ENCODE assay signal across 23 cellular contexts in the genomic region with DNA sequence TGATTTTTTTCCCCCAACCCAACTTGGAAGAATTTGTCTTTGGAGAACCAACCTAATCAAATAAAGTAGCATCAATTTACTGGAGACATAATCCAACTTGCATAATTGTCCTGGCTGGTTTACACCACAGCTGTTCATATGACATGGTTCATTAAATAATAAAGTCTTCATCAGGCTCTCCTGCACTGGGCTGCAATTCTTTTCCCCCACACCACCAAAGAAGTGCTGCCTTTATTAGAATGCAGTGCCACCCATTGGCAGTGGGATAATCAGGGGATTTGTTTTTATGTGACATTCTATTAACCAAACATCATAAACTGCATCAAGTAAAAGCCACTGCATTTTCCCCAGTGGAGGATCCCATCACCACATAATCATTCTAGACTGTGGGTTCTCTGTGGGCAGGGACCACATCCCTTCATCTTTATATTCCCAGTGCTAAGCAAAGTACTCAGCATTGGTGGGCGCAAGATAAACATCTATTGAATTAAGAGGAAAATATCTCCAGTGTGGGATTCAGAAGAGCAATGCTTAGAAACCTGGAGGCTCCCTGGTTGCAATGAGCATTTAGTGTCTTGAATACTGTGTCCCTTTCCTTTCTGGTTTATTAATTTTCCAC.
DNase-seq lines count a peak whose midpoint lies in the region; ATAC-seq and TF ChIP-seq lines count a peak whose summit lies in the region.
"Had no signal": no experiment of that assay in that cellular context is flagged by ENCODE, and none has a peak within 500 bp of the region (broad histone marks: within the 10 kb centered on the region; RNA-seq: fewer than 3 reads in every experiment).

No MANE protein-coding gene starts in this region.

- no peaks in the 10 kb centered on the region for H3K27me3 ChIP-seq in SJCRH30
- H3K27me3 ChIP-seq: SJSA1 had no signal

- H3K36me3 ChIP-seq in SJCRH30, result no peaks in the 10 kb centered on the region
- H3K36me3 ChIP-seq: SJSA1 had no signal

- 0 out of 2 replicates have a peak, but pooled peaks have one; percentile 6 for TF ChIP-seq CTCF in 22Rv1 (IDR thresholded peaks at IDR 0.05)

- H3K4me1 ChIP-seq in SJCRH30, result peaks cover 41% of the 10 kb centered on the region

- no peaks in the 10 kb centered on the region for H3K9me3 ChIP-seq in SJCRH30 (replicated peaks)
- H3K9me3 ChIP-seq: SJSA1 had no signal

- H3K4me3 ChIP-seq in SJCRH30, result no peak overlapping the region
- H3K4me3 ChIP-seq: GM23338, PC-9, SJSA1 had no signal

- DNase-seq in DMS 273 (lab: John Stamatoyannopoulos, UW; ENCODE audit: unreplicated experiment) (peak; percentile 46), NCI-H446 (lab: John Stamatoyannopoulos, UW) (peak; percentile 34 to 62), SJCRH30 (peak; percentile 71 to 87), dermis blood vessel endothelial cell (no peak), epidermal melanocyte (ENCODE audit: insufficient read length, low spot score) (no peak)
- DNase-seq: C1 segment of cervical spinal cord; CD4-positive, alpha-beta memory T cell; COR-L47; H9; NCI-H1048; NCI-H1417 treated with DMSO at 0.1 percent for 48 hours; NCI-H187 treated with DMSO at 0.1 percent for 48 hours; NCI-H526 treated with DMSO at 0.1 percent for 48 hours; NK-92 treated with Interleukin-12 subunit alpha and Interleukin-12 subunit beta, amount 100 ng/mL, for 24 hours; PC-9; T-helper 1 cell had no signal

- H3K27ac ChIP-seq in 22Rv1, result no peak overlapping the region
- H3K27ac ChIP-seq in SJCRH30, result peak overlapping the region; percentile 88
- H3K27ac ChIP-seq: HL-60, KMS-11, PC-9, SJSA1 had no signal

- ATAC-seq in activated CD4-positive, CD25-positive, alpha-beta regulatory T cell treated with anti-CD3 and anti-CD28 coated beads, Interleukin-2, amount 50 U/mL, for 24 hours, result no peak
- ATAC-seq: GM23338, Right ventricle myocardium inferior had no signal

Comparison
In these comparisons a context has a peak if more than half of its experiments do, and no peak if none do; other contexts are left out.
1. DNase-seq: peak in DMS 273 (single experiment), NCI-H446 (2 of 2) and SJCRH30 (2 of 2); none in dermis blood vessel endothelial cell (single experiment) and epidermal melanocyte (single experiment).